ENCODE assay signal across 13 cellular contexts in genomic region chr15:64180235-64180824, GRCh38. TPM values are rescaled to one million over a fixed set of nuclear protein-coding genes. Genes with fewer than 3 reads are reported as not detected.
A peak's percentile ranks its signal among the peaks of the same experiment; 100 is the strongest.
DNase-seq lines count a peak whose midpoint lies in the region; ATAC-seq, FAIRE-seq and TF ChIP-seq lines count a peak whose summit lies in the region.
"Had no signal": no experiment of that assay in that cellular context is flagged by ENCODE, and none has a peak within 500 bp of the region (broad histone marks: within the 10 kb centered on the region; RNA-seq: fewer than 3 reads in every experiment).

No MANE protein-coding gene starts in this region.

- H3K27ac Mint-ChIP-seq in activated T-helper 17 cell treated with anti-CD3 and anti-CD28 coated beads, Interleukin-2, amount 50 U/mL, for 72 hours = no peak overlapping the region

- H3K27me3 ChIP-seq in HepG2 (ENCODE audit: control insufficient read depth in 1 of 2, insufficient read depth in 2 of 2, low read length in 2 of 2) (no peaks in the 10 kb centered on the region), right lobe of liver (no peaks in the 10 kb centered on the region), endocrine pancreas (ENCODE audit: control insufficient read depth, insufficient read depth, low read length) (no peaks in the 10 kb centered on the region), MM.1S (replicated peaks; ENCODE audit: insufficient read depth, low read length) (no peaks in the 10 kb centered on the region)
- H3K27me3 ChIP-seq: breast epithelium, tibial nerve had no signal

- no peak overlapping the region for H2AFZ ChIP-seq in HepG2 (ENCODE audit: low read length)
- H2AFZ ChIP-seq in MM.1S (ENCODE audit: low read length) = no peak overlapping the region

- no peak for TF ChIP-seq POLR2A in HepG2 (IDR thresholded peaks at IDR 0.05; ENCODE audit: insufficient read depth in 1 of 2, low read depth in 2 of 2, low read length in 2 of 2)
- no peak for TF ChIP-seq POLR2A in right lobe of liver (IDR thresholded peaks at IDR 0.05)

- peaks cover 7 to 9% of the 10 kb centered on the region in 2 experiments; a peak in 4 of 5 replicates for H3K36me3 ChIP-seq in HepG2 (replicated peaks in 1 of 2; ENCODE audit: control insufficient read depth in 1 of 2, insufficient read depth in 2 of 2, low read length in 2 of 2)
- H3K36me3 ChIP-seq in right lobe of liver = no peaks in the 10 kb centered on the region
- H3K36me3 ChIP-seq in endocrine pancreas (ENCODE audit: control insufficient read depth, insufficient read depth, low read length) = no peaks in the 10 kb centered on the region
- no peaks in the 10 kb centered on the region for H3K36me3 ChIP-seq in MM.1S (replicated peaks; ENCODE audit: insufficient read depth, low read length)
- H3K36me3 ChIP-seq: breast epithelium had no signal

- no peaks in the 10 kb centered on the region for H3K9me3 Mint-ChIP-seq in activated T-helper 17 cell treated with anti-CD3 and anti-CD28 coated beads, Interleukin-2, amount 50 U/mL, for 72 hours

- intact Hi-C loops in HepG2 (cut with micrococcal nuclease; ENCODE audit: unreplicated experiment) = no loop called here
- intact Hi-C loops in right lobe of liver (cut with DNase I) = no loop called here

- no peaks in the 10 kb centered on the region for H3K27me3 Mint-ChIP-seq in activated T-helper 17 cell treated with anti-CD3 and anti-CD28 coated beads, Interleukin-2, amount 50 U/mL, for 72 hours

- no TSS peak for BruUV-seq in HepG2 (replicated peaks; lab: Mats Ljungman, UMichigan)

- no peaks in the 10 kb centered on the region for H3F3A ChIP-seq in MM.1S (ENCODE audit: insufficient read depth, low read length)

- no peaks in the 10 kb centered on the region for H4K20me1 ChIP-seq in HepG2 (ENCODE audit: insufficient read depth, low read length)
- H4K20me1 ChIP-seq in MM.1S (ENCODE audit: insufficient read depth, low read length) = no peaks in the 10 kb centered on the region

- H3K4me3 Mint-ChIP-seq in activated T-helper 17 cell treated with anti-CD3 and anti-CD28 coated beads, Interleukin-2, amount 50 U/mL, for 72 hours = no peak overlapping the region

- POLR2A ChIA-PET in HepG2 (lab: Yijun Ruan, JAX) = no interaction called here

- H3K4me3 ChIP-seq in HepG2 (replicated peaks in 1 of 3; ENCODE audit: insufficient read depth in 1 of 3, low read depth in 2 of 3, low read length in 3 of 3) = no peak overlapping the region
- H3K4me3 ChIP-seq in right lobe of liver = no peak overlapping the region
- H3K4me3 ChIP-seq in endocrine pancreas (ENCODE audit: control insufficient read depth, insufficient read depth, low read length) = peak overlapping the region; percentile 72
- no peak overlapping the region for H3K4me3 ChIP-seq in MM.1S (ENCODE audit: low read length)
- H3K4me3 ChIP-seq: breast epithelium, tibial nerve had no signal

- H3K36me3 Mint-ChIP-seq in activated T-helper 17 cell treated with anti-CD3 and anti-CD28 coated beads, Interleukin-2, amount 50 U/mL, for 72 hours (ENCODE audit: low read depth) = peaks cover 83% of the 10 kb centered on the region

- no peaks in the 10 kb centered on the region for H3K4me1 Mint-ChIP-seq in activated T-helper 17 cell treated with anti-CD3 and anti-CD28 coated beads, Interleukin-2, amount 50 U/mL, for 72 hours

- DNase-seq in HepG2 (ENCODE audit: low spot score) (no peak), right lobe of liver (no peak), ureter (ENCODE audit: low spot score) (peak; percentile 17), MM.1S (no peak), DMS 273 (lab: John Stamatoyannopoulos, UW; ENCODE audit: unreplicated experiment) (no peak)
- DNase-seq: GDM1, left colon, T-helper 9 cell had no signal

- TF ChIP-seq EP300 in HepG2 (IDR thresholded peaks at IDR 0.05; ENCODE audit: low read depth in 2 of 2, low read length in 2 of 2) (no peak), HepG2 (CRISPR knock-in tag; IDR thresholded peaks at IDR 0.05; ENCODE audit: borderline replicate concordance) (no peak)

- H3K4me2 ChIP-seq in HepG2 (ENCODE audit: low read depth, low read length) (no peak overlapping the region), MM.1S (ENCODE audit: low read depth, low read length) (no peak overlapping the region)

- H3K9ac ChIP-seq in HepG2 (ENCODE audit: insufficient read depth, low read depth, low read length) = no peak overlapping the region
- no peak overlapping the region for H3K9ac ChIP-seq in endocrine pancreas (ENCODE audit: control insufficient read depth, insufficient read depth, low read length)
- H3K9ac ChIP-seq in MM.1S (ENCODE audit: low read length) = no peak overlapping the region

- WGBS in HepG2 (ENCODE audit: low lambda C conversion rate) = 96% methylated on average over 7 of the region's 8 CpGs
- 73% methylated on average over 8 of the region's 8 CpGs for WGBS in right lobe of liver (ENCODE audit: insufficient coverage, low coverage, low lambda C conversion rate, missing lambda C conversion rate)

- H3K9me3 ChIP-seq in HepG2 (ENCODE audit: low read length) = no peaks in the 10 kb centered on the region
- no peaks in the 10 kb centered on the region for H3K9me3 ChIP-seq in right lobe of liver
- H3K9me3 ChIP-seq in endocrine pancreas (ENCODE audit: control insufficient read depth, low read length) = no peaks in the 10 kb centered on the region
- H3K9me3 ChIP-seq in MM.1S (replicated peaks; ENCODE audit: insufficient read depth, low read length) = no peaks in the 10 kb centered on the region
- H3K9me3 ChIP-seq: breast epithelium, tibial nerve had no signal

- H3K79me2 ChIP-seq in HepG2 (ENCODE audit: insufficient read depth, low read length) (no peaks in the 10 kb centered on the region), MM.1S (ENCODE audit: low read length) (no peaks in the 10 kb centered on the region)

- H3K4me1 ChIP-seq in HepG2 (ENCODE audit: insufficient read depth, low read length) (no peaks in the 10 kb centered on the region), right lobe of liver (no peaks in the 10 kb centered on the region), endocrine pancreas (ENCODE audit: control insufficient read depth, insufficient read depth, low read length) (peaks cover 5% of the 10 kb centered on the region), MM.1S (ENCODE audit: low read length) (no peaks in the 10 kb centered on the region)
- H3K4me1 ChIP-seq: breast epithelium, tibial nerve had no signal

- ATAC-seq in HepG2 = no peak
- ATAC-seq in right lobe of liver = no peak
- peak; percentile 59 for ATAC-seq in HG03565 (IDR thresholded peaks at IDR 0.05; ENCODE audit: unreplicated experiment)
- ATAC-seq in activated T-helper 17 cell treated with anti-CD3 and anti-CD28 coated beads, Interleukin-2, amount 50 U/mL, for 72 hours (replicated peaks) = no peak
- ATAC-seq: left colon had no signal

- TF ChIP-seq CTCF in HepG2 (CRISPR knock-in tag; IDR thresholded peaks at IDR 0.05) = no peak
- TF ChIP-seq CTCF in right lobe of liver (IDR thresholded peaks at IDR 0.05) = no peak
- TF ChIP-seq CTCF in MM.1S (IDR thresholded peaks at IDR 0.05; ENCODE audit: low read length) = no peak

- H3K27ac ChIP-seq in HepG2 (ENCODE audit: extremely low read length, insufficient read depth, low read length) = no peak overlapping the region
- no peak overlapping the region for H3K27ac ChIP-seq in right lobe of liver
- H3K27ac ChIP-seq in MM.1S (ENCODE audit: low read length) = no peak overlapping the region
- H3K27ac ChIP-seq: breast epithelium, tibial nerve had no signal

- TF ChIP-seq RAD21 in HepG2 (CRISPR knock-in tag; IDR thresholded peaks at IDR 0.05) = no peak

- H3K9me2 ChIP-seq in MM.1S (replicated peaks; ENCODE audit: insufficient read depth, low read length) = no peaks in the 10 kb centered on the region

- no peak for FAIRE-seq in HepG2 (lab: Jason Lieb, UNC)

- CTCF ChIA-PET in HepG2 (lab: Yijun Ruan, JAX; ENCODE audit: low intra/inter-chr PET ratio, low total read pairs) = no interaction called here

- in situ Hi-C loops in HepG2 (cut with HindIII; ENCODE audit: extremely low pct_ligation_motif_present, low pct_unique_long_range_greater_than_20kb) = no loop called here

RNA-seq across cellular contexts. Expression of gene PPIB, which starts 17.5 kb away (rescaled TPM):
- total RNA-seq in HepG2 (2016; rRNA removed; fragmentation: Illumina TruSeq; extraction: Trizol) = 476 and 882 TPM in 2 replicates
- total RNA-seq in HepG2 (2016; cell fraction: cytosol; rRNA removed; fragmentation: Illumina TruSeq; extraction: Trizol; ENCODE audit: low read depth) = 310 and 329 TPM in 2 replicates
- total RNA-seq in HepG2 (2016; cell fraction: insoluble cytoplasmic fraction; rRNA removed; fragmentation: Illumina TruSeq; extraction: Trizol) = 469 and 893 TPM in 2 replicates
- 263 and 284 TPM in 2 replicates for total RNA-seq in HepG2 (2016; cell fraction: membrane; rRNA removed; fragmentation: Illumina TruSeq; extraction: Trizol)
- total RNA-seq in HepG2 (2016; cell fraction: nucleus; rRNA removed; fragmentation: Illumina TruSeq; extraction: Trizol) = 653 and 716 TPM in 2 replicates
- polyA plus RNA-seq in HepG2 (2011; rRNA removed) = 720 and 780 TPM in 2 replicates
- polyA plus RNA-seq in HepG2 (2011; cell fraction: cytosol; rRNA removed) = 860 and 980 TPM in 2 replicates
- 242 and 249 TPM in 2 replicates for polyA plus RNA-seq in HepG2 (2011; cell fraction: nucleus; rRNA removed)
- polyA plus RNA-seq in HepG2 (2012) = 536 and 675 TPM in 2 replicates
- 356 and 376 TPM in 2 replicates for polyA plus RNA-seq in HepG2 (2016; cell fraction: cytosol; fragmentation: Illumina TruSeq; extraction: Trizol; ENCODE audit: low read depth)
- polyA plus RNA-seq in HepG2 (2016; cell fraction: insoluble cytoplasmic fraction; fragmentation: Illumina TruSeq; extraction: Trizol; ENCODE audit: low read depth) = 548 and 588 TPM in 2 replicates
- polyA plus RNA-seq in HepG2 (2016; cell fraction: membrane; fragmentation: Illumina TruSeq; extraction: Trizol; ENCODE audit: low read depth) = 269 and 288 TPM in 2 replicates
- polyA plus RNA-seq in HepG2 (2016; cell fraction: nucleus; fragmentation: Illumina TruSeq; extraction: Trizol; ENCODE audit: insufficient read depth, low read depth) = 1,346 and 1,446 TPM in 2 replicates
- polyA minus RNA-seq in HepG2 (2011; rRNA and poly(A)+ RNA removed; ENCODE audit: low replicate concordance) = 378 and 425 TPM in 2 replicates
- 221 and 246 TPM in 2 replicates for polyA minus RNA-seq in HepG2 (2011; cell fraction: cytosol; rRNA and poly(A)+ RNA removed)
- polyA minus RNA-seq in HepG2 (2011; cell fraction: nucleus; rRNA and poly(A)+ RNA removed) = 88.7 and 104 TPM in 2 replicates
- total RNA-seq in right lobe of liver = 100 to 1,000 TPM; 276 to 535 (median 474) TPM
- 380 TPM for total RNA-seq in ureter
- 100 to 1,000 TPM; 194 to 363 TPM for total RNA-seq in activated T-helper 17 cell treated with anti-CD3 and anti-CD28 coated beads, Interleukin-2, amount 50 U/mL, for 72 hours

RNA-seq across cellular contexts. Expression of gene SNX22, which starts 28.8 kb away (rescaled TPM):
- total RNA-seq in HepG2 (2016; rRNA removed; fragmentation: Illumina TruSeq; extraction: Trizol) (3.1 and 5.5 TPM in 2 replicates), right lobe of liver (1 to 10 TPM in 5 of 6 experiments, under 1 TPM in 1; 0.43 to 4.2 (median 1.6) TPM), ureter (0.31 TPM)
- 1.2 TPM in 2 replicates for total RNA-seq in HepG2 (2016; cell fraction: cytosol; rRNA removed; fragmentation: Illumina TruSeq; extraction: Trizol; ENCODE audit: low read depth)
- total RNA-seq in HepG2 (2016; cell fraction: insoluble cytoplasmic fraction; rRNA removed; fragmentation: Illumina TruSeq; extraction: Trizol) = 3.8 and 4.8 TPM in 2 replicates
- 1.7 and 2.0 TPM in 2 replicates for total RNA-seq in HepG2 (2016; cell fraction: membrane; rRNA removed; fragmentation: Illumina TruSeq; extraction: Trizol)
- total RNA-seq in HepG2 (2016; cell fraction: nucleus; rRNA removed; fragmentation: Illumina TruSeq; extraction: Trizol) = 5.3 and 5.7 TPM in 2 replicates
- 2.3 and 2.4 TPM in 2 replicates for polyA plus RNA-seq in HepG2 (2011; rRNA removed)
- 1.00 and 1.3 TPM in 2 replicates for polyA plus RNA-seq in HepG2 (2011; cell fraction: cytosol; rRNA removed)
- 10.3 and 12.4 TPM in 2 replicates for polyA plus RNA-seq in HepG2 (2011; cell fraction: nucleus; rRNA removed)
- polyA plus RNA-seq in HepG2 (2012) = 2.3 and 2.6 TPM in 2 replicates
- 1.4 TPM in 2 replicates for polyA plus RNA-seq in HepG2 (2016; cell fraction: cytosol; fragmentation: Illumina TruSeq; extraction: Trizol; ENCODE audit: low read depth)
- 3.3 and 4.2 TPM in 2 replicates for polyA plus RNA-seq in HepG2 (2016; cell fraction: insoluble cytoplasmic fraction; fragmentation: Illumina TruSeq; extraction: Trizol; ENCODE audit: low read depth)
- 1.9 and 2.2 TPM in 2 replicates for polyA plus RNA-seq in HepG2 (2016; cell fraction: membrane; fragmentation: Illumina TruSeq; extraction: Trizol; ENCODE audit: low read depth)
- 11.9 and 12.0 TPM in 2 replicates for polyA plus RNA-seq in HepG2 (2016; cell fraction: nucleus; fragmentation: Illumina TruSeq; extraction: Trizol; ENCODE audit: insufficient read depth, low read depth)
- polyA minus RNA-seq in HepG2 (2011; rRNA and poly(A)+ RNA removed; ENCODE audit: low replicate concordance) = 0.68 and 5.4 TPM in 2 replicates
- polyA minus RNA-seq in HepG2 (2011; cell fraction: cytosol; rRNA and poly(A)+ RNA removed) = 0.40 and 1.1 TPM in 2 replicates
- polyA minus RNA-seq in HepG2 (2011; cell fraction: nucleus; rRNA and poly(A)+ RNA removed) = 7.0 TPM in 2 replicates
- total RNA-seq in activated T-helper 17 cell treated with anti-CD3 and anti-CD28 coated beads, Interleukin-2, amount 50 U/mL, for 72 hours = under 1 TPM; 0.26 to 0.77 TPM
